Comparison of ENCODE assay signal across 12 cellular contexts in the genomic region with DNA sequence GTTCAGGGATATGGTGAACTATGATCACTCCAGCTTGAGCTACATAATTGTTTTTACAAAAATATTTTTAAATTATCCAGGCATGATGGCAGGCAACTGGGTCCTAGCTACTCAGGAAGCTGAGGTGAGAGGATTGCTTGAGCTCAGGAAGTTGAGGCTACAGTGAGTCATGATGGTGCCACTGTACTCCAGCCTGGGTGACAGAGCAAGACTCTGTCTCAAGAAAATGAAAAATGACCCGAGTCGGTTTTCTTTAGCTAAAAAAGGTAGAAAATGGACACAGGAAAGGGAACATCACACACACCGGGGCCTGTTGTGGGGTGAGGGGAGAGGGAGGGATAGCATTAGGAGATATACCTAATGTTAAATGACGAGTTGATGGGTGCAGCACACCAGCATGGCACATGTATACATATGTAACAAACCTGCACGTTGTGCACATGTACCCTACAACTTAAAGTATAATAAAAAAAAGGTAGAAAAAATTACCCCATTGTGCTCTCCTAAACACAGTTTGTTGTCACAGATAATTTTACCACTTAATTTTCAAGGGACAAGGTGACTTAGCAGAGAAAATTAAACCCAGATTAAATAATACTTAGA. TPM values are rescaled to one million over a fixed set of nuclear protein-coding genes. Genes with fewer than 3 reads are reported as not detected.
A peak's percentile ranks its signal among the peaks of the same experiment; 100 is the strongest.
DNase-seq lines count a peak whose midpoint lies in the region; ATAC-seq and TF ChIP-seq lines count a peak whose summit lies in the region.
"Not testable (repeated sequence)": the region's sequence is repeated elsewhere in the genome, so short reads cannot be mapped to it uniquely, and the experiment has no call there.
"Had no signal": no experiment of that assay in that cellular context is flagged by ENCODE, and none has a peak within 500 bp of the region (broad histone marks: within the 10 kb centered on the region; RNA-seq: fewer than 3 reads in every experiment).

No MANE protein-coding gene starts in this region.

- H3K79me2 ChIP-seq in Loucy (ENCODE audit: insufficient read depth, low read length); mammary epithelial cell (ENCODE audit: insufficient read depth, low read length): not testable (repeated sequence)

- CTCF ChIA-PET in CD4-positive, alpha-beta T cell (lab: Charles Lee): interaction anchor here (1.0 to 2.2 kb wide), 8 partner anchors 11 to 308 kb away, joined by 3 to 10 read pairs (median 4); no protein-coding TSS in a partner anchor
- CTCF ChIA-PET in mammary epithelial cell (lab: Charles Lee; ENCODE audit: low non-redundant PET): not testable (repeated sequence)
- CTCF ChIA-PET in naive thymus-derived CD4-positive, alpha-beta T cell (lab: Charles Lee): interaction anchor here (0.6 to 3.2 kb wide), 5 partner anchors 10 to 424 kb away, joined by 3 to 12 read pairs (median 7); a partner anchor contains a TSS

- H3K36me3 Mint-ChIP-seq in CD4-positive, alpha-beta T cell (ENCODE audit: low read depth): peaks cover 93% of the 10 kb centered on the region
- peaks cover 59% of the 10 kb centered on the region for H3K36me3 Mint-ChIP-seq in activated T-helper 1 cell treated with anti-CD3 and anti-CD28 coated beads, Interleukin-12 subunit alpha, Interleukin-12 subunit beta, Interleukin-2, Interleukin-4 antibody, amounts not matched to agents 30 ng/mL and 10 ng/mL and 1 ng/mL, durations not matched to agents 14 hours and 24 hours and 36 hours (ENCODE audit: low read depth)
- H3K36me3 Mint-ChIP-seq in naive thymus-derived CD4-positive, alpha-beta T cell: peaks cover 9 to 73% (median 67%) of the 10 kb centered on the region in 5 donors

- POLR2A ChIA-PET in CD4-positive, alpha-beta T cell (lab: Charles Lee): interaction anchor here (0.6 to 1.7 kb wide), 10 partner anchors 10 to 308 kb away, joined by 3 to 26 read pairs (median 7); a partner anchor contains a TSS
- POLR2A ChIA-PET in naive thymus-derived CD4-positive, alpha-beta T cell (lab: Charles Lee): interaction anchor here (0.6 to 9.5 kb wide), 18 partner anchors 9 to 357 kb away, joined by 3 to 59 read pairs (median 4); a partner anchor contains a TSS

- BruUV-seq in mammary epithelial cell (replicated peaks; lab: Mats Ljungman, UMichigan): not testable (repeated sequence)

- peak overlapping the region; percentile 41 for H3K27ac ChIP-seq in CD4-positive, alpha-beta T cell (ENCODE audit: low read depth, low read length)
- not testable (repeated sequence) for H3K27ac ChIP-seq in mammary epithelial cell (ENCODE audit: insufficient read depth, low read depth, low read length)
- H3K27ac ChIP-seq in naive thymus-derived CD4-positive, alpha-beta T cell (ENCODE audit: low read depth, low read length): peak overlapping the region; percentile 20

- H3K4me3 ChIP-seq in Loucy (ENCODE audit: low read length, poor library complexity, severe bottlenecking): peak overlapping the region; percentile 62
- H3K4me3 ChIP-seq in mammary epithelial cell (replicated peaks in 1 of 3; ENCODE audit: insufficient read depth in 1 of 3, low read depth in 2 of 3, low read length in 3 of 3): not testable (repeated sequence)
- peak overlapping the region; percentile 30 for H3K4me3 ChIP-seq in naive thymus-derived CD4-positive, alpha-beta T cell (ENCODE audit: low read length)

- dilution Hi-C loops in mammary epithelial cell (cut with HindIII; ENCODE audit: low sequenced_read_pairs): not testable (repeated sequence)

- H3K27ac Mint-ChIP-seq in CD4-positive, alpha-beta T cell: peak overlapping the region; percentile 77
- peak overlapping the region; percentile 89 for H3K27ac Mint-ChIP-seq in activated T-helper 1 cell treated with anti-CD3 and anti-CD28 coated beads, Interleukin-12 subunit alpha, Interleukin-12 subunit beta, Interleukin-2, Interleukin-4 antibody, amounts not matched to agents 30 ng/mL and 10 ng/mL and 1 ng/mL, durations not matched to agents 14 hours and 24 hours and 36 hours
- H3K27ac Mint-ChIP-seq in naive thymus-derived CD4-positive, alpha-beta T cell: peak overlapping the region in 7 of 9 donors; percentile 78 to 94 (median 89)

- not testable (repeated sequence) for H3K9me3 ChIP-seq in CD4-positive, alpha-beta T cell (ENCODE audit: control insufficient read depth, low read length); Loucy (ENCODE audit: insufficient read depth, low read depth, low read length); mammary epithelial cell (replicated peaks; ENCODE audit: insufficient read depth, low read length); naive thymus-derived CD4-positive, alpha-beta T cell (ENCODE audit: control insufficient read depth in 2 of 3, low read length in 3 of 3)

- intact Hi-C loops in CD4-positive, alpha-beta T cell (cut with DNase I, micrococcal nuclease); mammary epithelial cell (cut with micrococcal nuclease): not testable (repeated sequence)
- intact Hi-C loops in activated T-helper 1 cell treated with anti-CD3 and anti-CD28 coated beads, Interleukin-12 subunit alpha, Interleukin-12 subunit beta, Interleukin-2, Interleukin-4 antibody, amounts not matched to agents 30 ng/mL and 10 ng/mL and 1 ng/mL, durations not matched to agents 14 hours and 24 hours and 36 hours (cut with micrococcal nuclease): loop anchor here (2.0 kb wide), 2 partner anchors 15 to 19 kb away; a partner anchor contains a TSS
- intact Hi-C loops in naive thymus-derived CD4-positive, alpha-beta T cell (cut with micrococcal nuclease): loop anchor here (1.0 to 2.0 kb wide), 2 partner anchors 9 to 15 kb away; a partner anchor contains a TSS

- not testable (repeated sequence) for H3K27me3 ChIP-seq in CD4-positive, alpha-beta T cell (ENCODE audit: control insufficient read depth, insufficient read depth, low read length); Loucy (ENCODE audit: insufficient read depth, low read length, poor library complexity, severe bottlenecking); mammary epithelial cell (ENCODE audit: insufficient read depth, low read length); naive thymus-derived CD4-positive, alpha-beta T cell (ENCODE audit: control insufficient read depth in 2 of 2, insufficient read depth in 2 of 2, low read length in 2 of 2)

- TF ChIP-seq CTCF in CD4-positive, alpha-beta T cell (IDR thresholded peaks at IDR 0.05); Loucy (conservative IDR thresholded peaks at IDR 0.05; ENCODE audit: low read length); mammary epithelial cell (conservative IDR thresholded peaks at IDR 0.05 in 1 of 2, IDR thresholded peaks at IDR 0.05 in 1 of 2; ENCODE audit: extremely low read depth in 1 of 2, insufficient read depth in 1 of 2, low read depth in 1 of 2, low read length in 2 of 2): not testable (repeated sequence)

- not testable (repeated sequence) for H3K9me2 ChIP-seq in Loucy (replicated peaks; ENCODE audit: low read depth, low read length)

- H3K4me1 ChIP-seq in Loucy (ENCODE audit: insufficient read depth, low read length, poor library complexity, severe bottlenecking) (peaks cover 39% of the 10 kb centered on the region), mammary epithelial cell (ENCODE audit: insufficient read depth, low read length) (peaks cover 12% of the 10 kb centered on the region)
- H3K4me1 ChIP-seq in naive thymus-derived CD4-positive, alpha-beta T cell (ENCODE audit: control insufficient read depth in 2 of 2, insufficient read depth in 2 of 2, low read length in 2 of 2): peaks cover 43 to 81% of the 10 kb centered on the region in 2 donors

- peak; percentile 96 for ATAC-seq in CD4-positive, alpha-beta T cell (ENCODE audit: poor library complexity)
- ATAC-seq in activated CD4-positive, CD25-positive, alpha-beta regulatory T cell treated with anti-CD3 and anti-CD28 coated beads, Interleukin-2, amount 50 U/mL, for 24 hours: peak; percentile 89 to 91
- peak; percentile 96 for ATAC-seq in naive thymus-derived CD4-positive, alpha-beta T cell
- ATAC-seq in stimulated activated naive CD8-positive, alpha-beta T cell treated with anti-CD3 and anti-CD28 coated beads, Interleukin-15, Interleukin-2, amounts not matched to agents 100 U/mL and 50 U/mL, for 24 hours: peak; percentile 88

- peak overlapping the region; percentile 67 for H3K9ac ChIP-seq in Loucy (ENCODE audit: low read depth, low read length, poor library complexity, severe bottlenecking)
- not testable (repeated sequence) for H3K9ac ChIP-seq in mammary epithelial cell (ENCODE audit: insufficient read depth, low read length)

- peaks cover 100% of the 10 kb centered on the region for H3K4me1 Mint-ChIP-seq in CD4-positive, alpha-beta T cell (ENCODE audit: low read depth)
- H3K4me1 Mint-ChIP-seq in activated T-helper 1 cell treated with anti-CD3 and anti-CD28 coated beads, Interleukin-12 subunit alpha, Interleukin-12 subunit beta, Interleukin-2, Interleukin-4 antibody, amounts not matched to agents 30 ng/mL and 10 ng/mL and 1 ng/mL, durations not matched to agents 14 hours and 24 hours and 36 hours (ENCODE audit: low read depth): peaks cover 100% of the 10 kb centered on the region
- H3K4me1 Mint-ChIP-seq in naive thymus-derived CD4-positive, alpha-beta T cell: peaks cover 73 to 100% (median 97%) of the 10 kb centered on the region in 7 donors

- H3K9me3 Mint-ChIP-seq in CD4-positive, alpha-beta T cell; activated T-helper 1 cell treated with anti-CD3 and anti-CD28 coated beads, Interleukin-12 subunit alpha, Interleukin-12 subunit beta, Interleukin-2, Interleukin-4 antibody, amounts not matched to agents 30 ng/mL and 10 ng/mL and 1 ng/mL, durations not matched to agents 14 hours and 24 hours and 36 hours: not testable (repeated sequence)
- peaks cover 0 to 12% (median 3%) of the 10 kb centered on the region in 11 donors for H3K9me3 Mint-ChIP-seq in naive thymus-derived CD4-positive, alpha-beta T cell

- peak overlapping the region; percentile 80 for H3K4me2 ChIP-seq in Loucy (ENCODE audit: low read depth, low read length, poor library complexity, severe bottlenecking)
- not testable (repeated sequence) for H3K4me2 ChIP-seq in mammary epithelial cell (ENCODE audit: insufficient read depth, low read depth, low read length)

- H4K20me1 ChIP-seq in Loucy (ENCODE audit: insufficient read depth, low read length, poor library complexity, severe bottlenecking); mammary epithelial cell (ENCODE audit: insufficient read depth, low read length): not testable (repeated sequence)

- H2AFZ ChIP-seq in Loucy (ENCODE audit: low read length): peak overlapping the region; percentile 81
- H2AFZ ChIP-seq in mammary epithelial cell (ENCODE audit: low read depth, low read length): not testable (repeated sequence)

- H3F3A ChIP-seq in Loucy (ENCODE audit: low read depth): not testable (repeated sequence)

- 46% methylated on average over 4 of the region's 5 CpGs for WGBS in mammary epithelial cell (ENCODE audit: low coverage, missing lambda C conversion rate)

- peak overlapping the region; percentile 57 for H3K4me3 Mint-ChIP-seq in CD4-positive, alpha-beta T cell
- H3K4me3 Mint-ChIP-seq in activated T-helper 1 cell treated with anti-CD3 and anti-CD28 coated beads, Interleukin-12 subunit alpha, Interleukin-12 subunit beta, Interleukin-2, Interleukin-4 antibody, amounts not matched to agents 30 ng/mL and 10 ng/mL and 1 ng/mL, durations not matched to agents 14 hours and 24 hours and 36 hours: peak overlapping the region; percentile 71
- H3K4me3 Mint-ChIP-seq in naive thymus-derived CD4-positive, alpha-beta T cell: peak overlapping the region; percentile 51 to 82 (median 80)

- peak in 8 of 10 experiments; percentile 29 to 47 (median 38) for DNase-seq in CD4-positive, alpha-beta T cell
- DNase-seq in RPMI7951 (ENCODE audit: low read depth): peak; percentile 47
- not testable (repeated sequence) for DNase-seq in activated T-helper 1 cell treated with anti-CD3 and anti-CD28 coated beads, Interleukin-12 subunit alpha, Interleukin-12 subunit beta, Interleukin-2, Interleukin-4 antibody, amounts not matched to agents 30 ng/mL and 10 ng/mL and 1 ng/mL, durations not matched to agents 14 hours and 24 hours and 36 hours (ENCODE audit: low spot score)
- DNase-seq in mammary epithelial cell: peak; percentile 33
- peak in 3 of 9 donors; percentile 26 to 38 (median 27) for DNase-seq in naive thymus-derived CD4-positive, alpha-beta T cell
- DNase-seq in stimulated activated naive CD8-positive, alpha-beta T cell treated with anti-CD3 and anti-CD28 coated beads, Interleukin-15, Interleukin-2, amounts not matched to agents 100 U/mL and 50 U/mL, for 24 hours: peak; percentile 37

- not testable (repeated sequence) for H3K27me3 Mint-ChIP-seq in CD4-positive, alpha-beta T cell; activated T-helper 1 cell treated with anti-CD3 and anti-CD28 coated beads, Interleukin-12 subunit alpha, Interleukin-12 subunit beta, Interleukin-2, Interleukin-4 antibody, amounts not matched to agents 30 ng/mL and 10 ng/mL and 1 ng/mL, durations not matched to agents 14 hours and 24 hours and 36 hours (ENCODE audit: insufficient read depth); naive thymus-derived CD4-positive, alpha-beta T cell

- in situ Hi-C loops in mammary epithelial cell (cut with MboI; ENCODE audit: low sequenced_read_pairs in 2 of 2): not testable (repeated sequence)

- H3K36me3 ChIP-seq in Loucy (ENCODE audit: insufficient read depth, low read length); mammary epithelial cell (ENCODE audit: insufficient read depth, low read length); naive thymus-derived CD4-positive, alpha-beta T cell (ENCODE audit: control insufficient read depth in 2 of 3, insufficient read depth in 3 of 3, low read length in 3 of 3): not testable (repeated sequence)

RNA-seq across cellular contexts. Expression of a gene that starts 15.7 kb away (rescaled TPM):
- 10 to 100 TPM; 23.4 to 24.3 TPM for total RNA-seq in CD4-positive, alpha-beta T cell
- 0.20 TPM in 1 of 2 replicates, not detected in the other for total RNA-seq in RPMI7951 (2014; rRNA removed; shearing (Covaris generic))
- total RNA-seq in activated T-helper 1 cell treated with anti-CD3 and anti-CD28 coated beads, Interleukin-12 subunit alpha, Interleukin-12 subunit beta, Interleukin-2, Interleukin-4 antibody, amounts not matched to agents 30 ng/mL and 10 ng/mL and 1 ng/mL, durations not matched to agents 14 hours and 24 hours and 36 hours: 45.2 and 49.3 TPM in 2 replicates
- under 1 TPM; 0.12 to 0.17 TPM for total RNA-seq in mammary epithelial cell
- 0.05 TPM for polyA plus RNA-seq in mammary epithelial cell
- not detected for polyA minus RNA-seq in mammary epithelial cell
- total RNA-seq in naive thymus-derived CD4-positive, alpha-beta T cell: 100 to 1,000 TPM in 1 of 5 experiments, 10 to 100 TPM in 4; 41.7 to 111 (median 52.9) TPM
- polyA plus RNA-seq in naive thymus-derived CD4-positive, alpha-beta T cell: 10 to 100 TPM; 12.0 to 13.6 TPM

RNA-seq across cellular contexts. Expression of a gene that starts 38.9 kb away (rescaled TPM):
- total RNA-seq in CD4-positive, alpha-beta T cell: not detected
- total RNA-seq in RPMI7951 (2014; rRNA removed; shearing (Covaris generic)): not detected in 2 replicates
- total RNA-seq in activated T-helper 1 cell treated with anti-CD3 and anti-CD28 coated beads, Interleukin-12 subunit alpha, Interleukin-12 subunit beta, Interleukin-2, Interleukin-4 antibody, amounts not matched to agents 30 ng/mL and 10 ng/mL and 1 ng/mL, durations not matched to agents 14 hours and 24 hours and 36 hours: 0.05 and 0.10 TPM in 2 replicates
- total RNA-seq in mammary epithelial cell: not detected
- polyA plus RNA-seq in mammary epithelial cell: not detected
- not detected for polyA minus RNA-seq in mammary epithelial cell
- not detected for total RNA-seq in naive thymus-derived CD4-positive, alpha-beta T cell
- under 1 TPM in 1 of 2 donors, not detected in 1; 0.06 TPM for polyA plus RNA-seq in naive thymus-derived CD4-positive, alpha-beta T cell
- total RNA-seq: esophagus mucosa, lower leg skin, vagina had no signal
- polyA plus RNA-seq: AG04450 had no signal

RNA-seq across cellular contexts. Expression of a gene that starts 56.6 kb away (rescaled TPM):
- total RNA-seq in CD4-positive, alpha-beta T cell: 1 to 10 TPM; 3.0 to 3.2 TPM
- total RNA-seq in RPMI7951 (2014; rRNA removed; shearing (Covaris generic)): 7.7 and 9.3 TPM in 2 replicates
- total RNA-seq in activated T-helper 1 cell treated with anti-CD3 and anti-CD28 coated beads, Interleukin-12 subunit alpha, Interleukin-12 subunit beta, Interleukin-2, Interleukin-4 antibody, amounts not matched to agents 30 ng/mL and 10 ng/mL and 1 ng/mL, durations not matched to agents 14 hours and 24 hours and 36 hours: 5.0 and 5.9 TPM in 2 replicates
- total RNA-seq in mammary epithelial cell: 1 to 10 TPM; 5.7 to 8.7 TPM
- 8.0 TPM for polyA plus RNA-seq in mammary epithelial cell
- 18.7 TPM for polyA minus RNA-seq in mammary epithelial cell
- total RNA-seq in naive thymus-derived CD4-positive, alpha-beta T cell: 1 to 10 TPM; 2.9 to 8.0 (median 5.3) TPM
- polyA plus RNA-seq in naive thymus-derived CD4-positive, alpha-beta T cell: 1 to 10 TPM; 2.2 to 5.0 TPM

Comparison
In these comparisons a context has a peak if more than half of its experiments do, and no peak if none do; other contexts are left out.
1. RNA of a gene that starts 15.7 kb away (total RNA-seq): 41.7 to 111 TPM in naive thymus-derived CD4-positive, alpha-beta T cell, 45.2 to 49.3 TPM in activated T-helper 1 cell treated with anti-CD3 and anti-CD28 coated beads, Interleukin-12 subunit alpha, Interleukin-12 subunit beta, Interleukin-2, Interleukin-4 antibody, amounts not matched to agents 30 ng/mL and 10 ng/mL and 1 ng/mL, durations not matched to agents 14 hours and 24 hours and 36 hours and 23.4 to 24.3 TPM in CD4-positive, alpha-beta T cell; 0.12 to 0.17 TPM in mammary epithelial cell and 0.20 TPM in RPMI7951; every median in the first group is over 10 times any median in the second.
2. Peak in every context shown above with its lines, with median percentiles within 50 percentile points of each other: ATAC-seq, H3K27ac Mint-ChIP-seq and H3K4me3 Mint-ChIP-seq.